In genomic region chr16:49523435-49524159, GRCh38 we compare ENCODE assay signal across 23 cellular contexts.
A peak's percentile ranks its signal among the peaks of the same experiment; 100 is the strongest.
DNase-seq lines count a peak whose midpoint lies in the region; ATAC-seq, FAIRE-seq and TF ChIP-seq lines count a peak whose summit lies in the region.
"Had no signal": no experiment of that assay in that cellular context is flagged by ENCODE, and none has a peak within 500 bp of the region (broad histone marks: within the 10 kb centered on the region; RNA-seq: fewer than 3 reads in every experiment).

No MANE protein-coding gene starts in this region.

- H3K27ac Mint-ChIP-seq in naive thymus-derived CD4-positive, alpha-beta T cell = peak overlapping the region in 4 of 9 donors; percentile 32 to 55 (median 51)
- no peak overlapping the region for H3K27ac Mint-ChIP-seq in T-helper 2 cell treated with Interferon-gamma antibody and Interleukin-4, amounts not matched to agents 5 μg/mL and 100 μg/mL, for 36 hours
- H3K27ac Mint-ChIP-seq in CD8-positive, alpha-beta T cell = no peak overlapping the region
- H3K27ac Mint-ChIP-seq: CD4-positive, alpha-beta T cell had no signal

- no peak for TF ChIP-seq POLR2A in HepG2 (IDR thresholded peaks at IDR 0.05; ENCODE audit: insufficient read depth in 1 of 2, low read depth in 2 of 2, low read length in 2 of 2)
- TF ChIP-seq POLR2A in right lobe of liver (IDR thresholded peaks at IDR 0.05) = no peak
- TF ChIP-seq POLR2A in K562 (conservative IDR thresholded peaks at IDR 0.05) = no peak

- H3K27ac ChIP-seq in HepG2 (ENCODE audit: extremely low read length, insufficient read depth, low read length) = no peak overlapping the region
- H3K27ac ChIP-seq in right lobe of liver = no peak overlapping the region
- H3K27ac ChIP-seq in K562 (ENCODE audit: extremely low read depth, low read depth, low read length) = no peak overlapping the region
- H3K27ac ChIP-seq in naive thymus-derived CD4-positive, alpha-beta T cell (ENCODE audit: low read depth, low read length) = no peak overlapping the region
- no peak overlapping the region for H3K27ac ChIP-seq in CD8-positive, alpha-beta T cell (ENCODE audit: low read depth, low read length)

- POLR2A ChIA-PET in HepG2 (lab: Yijun Ruan, JAX) = no interaction called here
- POLR2A ChIA-PET in K562 (lab: Yijun Ruan, JAX) = interaction anchor here (1.4 kb wide), 1 partner anchor 19 kb away, joined by 4 read pairs; no protein-coding TSS in a partner anchor
- POLR2A ChIA-PET in naive thymus-derived CD4-positive, alpha-beta T cell (lab: Charles Lee) = no interaction called here
- POLR2A ChIA-PET in CD8-positive, alpha-beta T cell (lab: Charles Lee) = no interaction called here

- 42% methylated on average over 15 of the region's 17 CpGs for WGBS in HepG2 (ENCODE audit: low lambda C conversion rate)
- 93% methylated on average over 5 of the region's 17 CpGs for WGBS in right lobe of liver (ENCODE audit: insufficient coverage, low coverage, low lambda C conversion rate, missing lambda C conversion rate)
- 2% methylated on average over 16 of the region's 17 CpGs for WGBS in K562 (ENCODE audit: insufficient coverage, low coverage, missing lambda C conversion rate)

- H3K27me3 ChIP-seq in HepG2 (ENCODE audit: control insufficient read depth in 1 of 2, insufficient read depth in 2 of 2, low read length in 2 of 2) (peaks cover 2 to 4% of the 10 kb centered on the region in 2 experiments; a peak in 4 of 5 replicates), right lobe of liver (no peaks in the 10 kb centered on the region), K562 (ENCODE audit: control insufficient read depth in 2 of 2, insufficient read depth in 2 of 2, low read length in 2 of 2) (peaks cover under 1 to 39% of the 10 kb centered on the region in 2 experiments)
- no peaks in the 10 kb centered on the region for H3K27me3 ChIP-seq in naive thymus-derived CD4-positive, alpha-beta T cell (ENCODE audit: control insufficient read depth in 2 of 2, insufficient read depth in 2 of 2, low read length in 2 of 2)
- H3K27me3 ChIP-seq in CD8-positive, alpha-beta T cell (ENCODE audit: insufficient read depth, low read length) = no peaks in the 10 kb centered on the region
- H3K27me3 ChIP-seq: BLaER1 had no signal

- H3K4me2 ChIP-seq in HepG2 (ENCODE audit: low read depth, low read length) (no peak overlapping the region), K562 (ENCODE audit: insufficient read depth, low read length) (no peak overlapping the region)
- H3K4me2 ChIP-seq: SK-N-SH had no signal

- H3K27me3 Mint-ChIP-seq in naive thymus-derived CD4-positive, alpha-beta T cell = peaks cover 0 to 3% (median 0%) of the 10 kb centered on the region in 5 donors
- peaks cover 2% of the 10 kb centered on the region for H3K27me3 Mint-ChIP-seq in T-helper 2 cell treated with Interferon-gamma antibody and Interleukin-4, amounts not matched to agents 5 μg/mL and 100 μg/mL, for 36 hours (ENCODE audit: low read depth)
- H3K27me3 Mint-ChIP-seq in CD8-positive, alpha-beta T cell (ENCODE audit: low read depth) = no peaks in the 10 kb centered on the region
- H3K27me3 Mint-ChIP-seq: CD4-positive, alpha-beta T cell had no signal

- no peaks in the 10 kb centered on the region for H3K9me3 Mint-ChIP-seq in naive thymus-derived CD4-positive, alpha-beta T cell
- no peaks in the 10 kb centered on the region for H3K9me3 Mint-ChIP-seq in T-helper 2 cell treated with Interferon-gamma antibody and Interleukin-4, amounts not matched to agents 5 μg/mL and 100 μg/mL, for 36 hours
- H3K9me3 Mint-ChIP-seq in CD8-positive, alpha-beta T cell = no peaks in the 10 kb centered on the region
- H3K9me3 Mint-ChIP-seq: CD4-positive, alpha-beta T cell had no signal

- no peaks in the 10 kb centered on the region for H3K9me1 ChIP-seq in K562 (ENCODE audit: control insufficient read depth, insufficient read depth, low read length)

- no peak for FAIRE-seq in HepG2 (lab: Jason Lieb, UNC)
- no peak for FAIRE-seq in K562 (lab: Jason Lieb, UNC)
- FAIRE-seq: GM12878, H1 had no signal

- in situ Hi-C loops in HepG2 (cut with HindIII; ENCODE audit: extremely low pct_ligation_motif_present, low pct_unique_long_range_greater_than_20kb) = no loop called here
- in situ Hi-C loops in K562 (cut with MboI) = no loop called here

- H3K4me1 Mint-ChIP-seq in naive thymus-derived CD4-positive, alpha-beta T cell = peaks cover 5 to 20% (median 11%) of the 10 kb centered on the region in 7 donors
- H3K4me1 Mint-ChIP-seq in T-helper 2 cell treated with Interferon-gamma antibody and Interleukin-4, amounts not matched to agents 5 μg/mL and 100 μg/mL, for 36 hours (ENCODE audit: low read depth) = peaks cover 6% of the 10 kb centered on the region
- peaks cover 17% of the 10 kb centered on the region for H3K4me1 Mint-ChIP-seq in CD8-positive, alpha-beta T cell (ENCODE audit: low read depth)

- CTCF ChIA-PET in HepG2 (lab: Yijun Ruan, JAX; ENCODE audit: low intra/inter-chr PET ratio, low total read pairs) = no interaction called here
- CTCF ChIA-PET in K562 (lab: Yijun Ruan, JAX; ENCODE audit: low intra/inter-chr PET ratio) = no interaction called here
- CTCF ChIA-PET in naive thymus-derived CD4-positive, alpha-beta T cell (lab: Charles Lee) = no interaction called here
- CTCF ChIA-PET in CD8-positive, alpha-beta T cell (lab: Charles Lee) = interaction anchor here (0.8 to 1.3 kb wide), 3 partner anchors 9 to 116 kb away, joined by 3 read pairs; no protein-coding TSS in a partner anchor

- H3K9ac ChIP-seq in HepG2 (ENCODE audit: insufficient read depth, low read depth, low read length) (no peak overlapping the region), K562 (ENCODE audit: insufficient read depth in 1 of 2, low read depth in 2 of 2, low read length in 2 of 2) (no peak overlapping the region)
- H3K9ac ChIP-seq: SK-N-SH had no signal

- peak overlapping the region in 1 of 10 donors; percentile 48 for H3K4me3 Mint-ChIP-seq in naive thymus-derived CD4-positive, alpha-beta T cell
- H3K4me3 Mint-ChIP-seq in T-helper 2 cell treated with Interferon-gamma antibody and Interleukin-4, amounts not matched to agents 5 μg/mL and 100 μg/mL, for 36 hours = no peak overlapping the region
- H3K4me3 Mint-ChIP-seq in CD8-positive, alpha-beta T cell = no peak overlapping the region
- H3K4me3 Mint-ChIP-seq: CD4-positive, alpha-beta T cell had no signal

- no peak overlapping the region for H2AFZ ChIP-seq in HepG2 (ENCODE audit: low read length)
- no peak overlapping the region for H2AFZ ChIP-seq in K562 (ENCODE audit: low read depth, low read length)

- H3K36me3 ChIP-seq in HepG2 (replicated peaks in 1 of 2; ENCODE audit: control insufficient read depth in 1 of 2, insufficient read depth in 2 of 2, low read length in 2 of 2) (no peaks in the 10 kb centered on the region), right lobe of liver (no peaks in the 10 kb centered on the region), K562 (ENCODE audit: control insufficient read depth, insufficient read depth, low read length) (no peaks in the 10 kb centered on the region)
- no peaks in the 10 kb centered on the region for H3K36me3 ChIP-seq in naive thymus-derived CD4-positive, alpha-beta T cell (ENCODE audit: control insufficient read depth in 2 of 3, insufficient read depth in 3 of 3, low read length in 3 of 3)
- H3K36me3 ChIP-seq in CD8-positive, alpha-beta T cell (ENCODE audit: insufficient read depth, low read length) = no peaks in the 10 kb centered on the region

- H3K9me3 ChIP-seq in HepG2 (ENCODE audit: low read length) (no peaks in the 10 kb centered on the region), right lobe of liver (no peaks in the 10 kb centered on the region), K562 (replicated peaks; ENCODE audit: control insufficient read depth, insufficient read depth, low read depth, low read length) (no peaks in the 10 kb centered on the region)
- H3K9me3 ChIP-seq in naive thymus-derived CD4-positive, alpha-beta T cell (ENCODE audit: control insufficient read depth in 2 of 3, low read length in 3 of 3) = no peaks in the 10 kb centered on the region
- no peaks in the 10 kb centered on the region for H3K9me3 ChIP-seq in CD8-positive, alpha-beta T cell (ENCODE audit: low read length)
- H3K9me3 ChIP-seq: BLaER1, Caco-2, SK-N-SH had no signal

- no peak for TF ChIP-seq EP300 in HepG2 (IDR thresholded peaks at IDR 0.05; ENCODE audit: low read depth in 2 of 2, low read length in 2 of 2)
- no peak for TF ChIP-seq EP300 in HepG2 (CRISPR knock-in tag; IDR thresholded peaks at IDR 0.05; ENCODE audit: borderline replicate concordance)
- TF ChIP-seq EP300 in K562 (IDR thresholded peaks at IDR 0.05; ENCODE audit: low read length) = no peak

- H3K4me1 ChIP-seq in HepG2 (ENCODE audit: insufficient read depth, low read length) (no peaks in the 10 kb centered on the region), right lobe of liver (no peaks in the 10 kb centered on the region), K562 (replicated peaks in 1 of 2; ENCODE audit: control insufficient read depth in 2 of 2, insufficient read depth in 2 of 2, low read length in 2 of 2) (peaks cover 0 to 3% of the 10 kb centered on the region in 2 experiments; a peak in 2 of 5 replicates)
- no peaks in the 10 kb centered on the region for H3K4me1 ChIP-seq in naive thymus-derived CD4-positive, alpha-beta T cell (ENCODE audit: control insufficient read depth in 2 of 2, insufficient read depth in 2 of 2, low read length in 2 of 2)
- H3K4me1 ChIP-seq in CD8-positive, alpha-beta T cell (ENCODE audit: insufficient read depth, low read length) = no peaks in the 10 kb centered on the region
- H3K4me1 ChIP-seq: Caco-2 had no signal

- H3K36me3 Mint-ChIP-seq in naive thymus-derived CD4-positive, alpha-beta T cell = no peaks in the 10 kb centered on the region
- no peaks in the 10 kb centered on the region for H3K36me3 Mint-ChIP-seq in T-helper 2 cell treated with Interferon-gamma antibody and Interleukin-4, amounts not matched to agents 5 μg/mL and 100 μg/mL, for 36 hours (ENCODE audit: low read depth)
- H3K36me3 Mint-ChIP-seq in CD8-positive, alpha-beta T cell = no peaks in the 10 kb centered on the region

- H3K79me2 ChIP-seq in HepG2 (ENCODE audit: insufficient read depth, low read length) (no peaks in the 10 kb centered on the region), K562 (ENCODE audit: control insufficient read depth, insufficient read depth, low read length) (no peaks in the 10 kb centered on the region)

- no peak for TF ChIP-seq CTCF in HepG2 (CRISPR knock-in tag; IDR thresholded peaks at IDR 0.05)
- no peak for TF ChIP-seq CTCF in right lobe of liver (IDR thresholded peaks at IDR 0.05)
- TF ChIP-seq CTCF in K562 (IDR thresholded peaks at IDR 0.05 in 2 of 3, conservative IDR thresholded peaks at IDR 0.05 in 1 of 3; ENCODE audit: insufficient read depth in 2 of 3, low read depth in 1 of 3, low read length in 3 of 3) = no peak
- no peak for TF ChIP-seq CTCF in CD8-positive, alpha-beta T cell (IDR thresholded peaks at IDR 0.05)

- DNase-seq in HepG2 (ENCODE audit: low spot score) (no peak), right lobe of liver (no peak), K562 (ENCODE audit: extremely low read depth in 1 of 4, low spot score in 3 of 4) (no peak)
- DNase-seq in naive thymus-derived CD4-positive, alpha-beta T cell = peak in 5 of 9 donors; percentile 6 to 30 (median 13)
- DNase-seq in T-helper 2 cell treated with Interferon-gamma antibody and Interleukin-4, amounts not matched to agents 5 μg/mL and 100 μg/mL, for 36 hours (ENCODE audit: low spot score) = no peak
- DNase-seq in CD8-positive, alpha-beta T cell = no peak
- DNase-seq in activated CD8-positive, alpha-beta memory T cell treated with anti-CD3 and anti-CD28 coated beads, Interleukin-2, amount 50 U/mL, for 48 hours = no peak
- DNase-seq: Caco-2; CD4-positive, alpha-beta T cell; EL; GDM1; HCEC 1CT; MV-4-11; NCI-H1105 treated with DMSO at 0.1 percent for 48 hours; NCI-H1930; NCI-H2107; NCI-H748 treated with DMSO at 0.1 percent for 48 hours; PC-3 had no signal

- TF ChIP-seq RAD21 in HepG2 (CRISPR knock-in tag; IDR thresholded peaks at IDR 0.05) = no peak
- no peak for TF ChIP-seq RAD21 in K562 (CRISPR knock-in tag; conservative IDR thresholded peaks at IDR 0.05 in 1 of 2, IDR thresholded peaks at IDR 0.05 in 1 of 2)

- ATAC-seq in HepG2 (no peak), right lobe of liver (no peak), K562 (no peak), esophagus mucosa (no peak)
- no peak for ATAC-seq in naive thymus-derived CD4-positive, alpha-beta T cell
- no peak for ATAC-seq in CD8-positive, alpha-beta T cell
- ATAC-seq: GM12878, PC-3 had no signal

- intact Hi-C loops in HepG2 (cut with micrococcal nuclease; ENCODE audit: unreplicated experiment) (no loop called here), right lobe of liver (cut with DNase I) (no loop called here), K562 (cut with micrococcal nuclease) (no loop called here)
- intact Hi-C loops in naive thymus-derived CD4-positive, alpha-beta T cell (cut with micrococcal nuclease) = no loop called here
- intact Hi-C loops in CD8-positive, alpha-beta T cell (cut with DNase I, micrococcal nuclease) = loop anchor here in 1 of 2 experiments (10.0 kb wide), 1 partner anchor 79 kb away; no protein-coding TSS in a partner anchor

- no peaks in the 10 kb centered on the region for H4K20me1 ChIP-seq in HepG2 (ENCODE audit: insufficient read depth, low read length)
- peaks cover 3% of the 10 kb centered on the region for H4K20me1 ChIP-seq in K562 (replicated peaks; ENCODE audit: control insufficient read depth, insufficient read depth, low read length)

- H3K4me3 ChIP-seq in HepG2 (replicated peaks in 1 of 3; ENCODE audit: insufficient read depth in 1 of 3, low read depth in 2 of 3, low read length in 3 of 3) (no peak overlapping the region), right lobe of liver (no peak overlapping the region), K562 (no peak overlapping the region)
- no peak overlapping the region for H3K4me3 ChIP-seq in naive thymus-derived CD4-positive, alpha-beta T cell (ENCODE audit: low read length)
- no peak overlapping the region for H3K4me3 ChIP-seq in CD8-positive, alpha-beta T cell (ENCODE audit: low read depth, low read length)
- H3K4me3 ChIP-seq: BLaER1, GM12878 had no signal

- no TSS peak for BruUV-seq in HepG2 (replicated peaks; lab: Mats Ljungman, UMichigan)
- BruUV-seq in K562 (replicated peaks; lab: Mats Ljungman, UMichigan) = no TSS peak

Comparison
In these comparisons a context has a peak if more than half of its experiments do, and no peak if none do; other contexts are left out.
1. DNase-seq: peak in naive thymus-derived CD4-positive, alpha-beta T cell (5 of 9); none in HepG2 (single experiment), right lobe of liver (0 of 3), K562 (0 of 4), T-helper 2 cell treated with Interferon-gamma antibody and Interleukin-4, amounts not matched to agents 5 μg/mL and 100 μg/mL, for 36 hours (single experiment), CD8-positive, alpha-beta T cell (0 of 7) and activated CD8-positive, alpha-beta memory T cell treated with anti-CD3 and anti-CD28 coated beads, Interleukin-2, amount 50 U/mL, for 48 hours (single experiment).
2. Of the 241 proteins assayed by ChIP-seq in both HepG2 and K562: peak only in HepG2: none; only in K562: ZFP36; in both: none; in neither: 240.